Comparison of ENCODE assay signal across 10 cellular contexts in genomic region chr9:89444212-89444611, GRCh38. TPM values are rescaled to one million over a fixed set of nuclear protein-coding genes. Genes with fewer than 3 reads are reported as not detected.
DNase-seq lines count a peak whose midpoint lies in the region; ATAC-seq, FAIRE-seq and TF ChIP-seq lines count a peak whose summit lies in the region.
"Had no signal": no experiment of that assay in that cellular context is flagged by ENCODE, and none has a peak within 500 bp of the region (broad histone marks: within the 10 kb centered on the region; RNA-seq: fewer than 3 reads in every experiment).

No MANE protein-coding gene starts in this region.

- H3K27me3 Mint-ChIP-seq in CD8-positive, alpha-beta T cell (ENCODE audit: low read depth), result no peaks in the 10 kb centered on the region
- H3K27me3 Mint-ChIP-seq in activated CD4-positive, alpha-beta memory T cell treated with anti-CD3 and anti-CD28 coated beads for 36 hours, result no peaks in the 10 kb centered on the region

- H3K27me3 ChIP-seq in CD8-positive, alpha-beta T cell (ENCODE audit: insufficient read depth, low read length), result no peaks in the 10 kb centered on the region
- no peaks in the 10 kb centered on the region for H3K27me3 ChIP-seq in right lobe of liver

- H3K9me3 ChIP-seq in CD8-positive, alpha-beta T cell (ENCODE audit: low read length), result no peaks in the 10 kb centered on the region
- no peaks in the 10 kb centered on the region for H3K9me3 ChIP-seq in right lobe of liver
- H3K9me3 ChIP-seq: SK-N-SH had no signal

- peaks cover 94% of the 10 kb centered on the region for H3K4me1 Mint-ChIP-seq in CD8-positive, alpha-beta T cell (ENCODE audit: low read depth)
- H3K4me1 Mint-ChIP-seq in activated CD4-positive, alpha-beta memory T cell treated with anti-CD3 and anti-CD28 coated beads for 36 hours (ENCODE audit: low read depth), result peaks cover 95% of the 10 kb centered on the region

- no peak for FAIRE-seq in D721Med (lab: Jason Lieb, UNC)

- 62% methylated on average over 6 of the region's 8 CpGs for WGBS in right lobe of liver (ENCODE audit: insufficient coverage, low coverage, low lambda C conversion rate, missing lambda C conversion rate)

- H3K4me3 ChIP-seq in CD8-positive, alpha-beta T cell (ENCODE audit: low read depth, low read length), result no peak overlapping the region
- H3K4me3 ChIP-seq in right lobe of liver, result no peak overlapping the region

- H3K36me3 Mint-ChIP-seq in CD8-positive, alpha-beta T cell, result peaks cover 84% of the 10 kb centered on the region
- H3K36me3 Mint-ChIP-seq in activated CD4-positive, alpha-beta memory T cell treated with anti-CD3 and anti-CD28 coated beads for 36 hours, result peaks cover 25% of the 10 kb centered on the region

- H3K4me3 Mint-ChIP-seq in CD8-positive, alpha-beta T cell, result peak overlapping the region; percentile 40
- no peak overlapping the region for H3K4me3 Mint-ChIP-seq in activated CD4-positive, alpha-beta memory T cell treated with anti-CD3 and anti-CD28 coated beads for 36 hours

- intact Hi-C loops in CD8-positive, alpha-beta T cell (cut with DNase I, micrococcal nuclease), result loop anchor here in 1 of 2 experiments (1.0 to 5.0 kb wide), 3 partner anchors 13 to 37 kb away; no protein-coding TSS in a partner anchor
- intact Hi-C loops in activated CD4-positive, alpha-beta memory T cell treated with anti-CD3 and anti-CD28 coated beads for 36 hours (cut with micrococcal nuclease), result no loop called here
- intact Hi-C loops in right lobe of liver (cut with DNase I), result no loop called here

- POLR2A ChIA-PET in CD8-positive, alpha-beta T cell (lab: Charles Lee), result interaction anchor here (0.7 to 3.2 kb wide), 14 partner anchors 9 to 89 kb away, joined by 3 to 21 read pairs (median 5); no protein-coding TSS in a partner anchor
- POLR2A ChIA-PET in activated CD4-positive, alpha-beta memory T cell treated with anti-CD3 and anti-CD28 coated beads for 36 hours (lab: Charles Lee), result interaction anchor here (2.4 kb wide), 1 partner anchor 17 kb away, joined by 9 read pairs; no protein-coding TSS in a partner anchor

- TF ChIP-seq CTCF in CD8-positive, alpha-beta T cell (IDR thresholded peaks at IDR 0.05), result no peak
- TF ChIP-seq CTCF in right lobe of liver (IDR thresholded peaks at IDR 0.05) (no peak), D721Med (IDR thresholded peaks at IDR 0.05; ENCODE audit: insufficient read depth, missing control alignments) (no peak)

- TF ChIP-seq POLR2A in right lobe of liver (IDR thresholded peaks at IDR 0.05), result no peak

- DNase-seq in CD8-positive, alpha-beta T cell, result peak; percentile 48 to 89 (median 72)
- peak; percentile 72 for DNase-seq in activated CD4-positive, alpha-beta memory T cell treated with anti-CD3 and anti-CD28 coated beads for 36 hours
- DNase-seq in central memory CD4-positive, alpha-beta T cell, result peak; percentile 76
- peak; percentile 53 for DNase-seq in retina
- DNase-seq in mucosa of gallbladder (ENCODE audit: low spot score), result no peak
- no peak for DNase-seq in right lobe of liver
- no peak for DNase-seq in D721Med (ENCODE audit: insufficient read length, low spot score)
- DNase-seq: SK-N-SH had no signal

- H3K36me3 ChIP-seq in CD8-positive, alpha-beta T cell (ENCODE audit: insufficient read depth, low read length), result peaks cover 27% of the 10 kb centered on the region
- H3K36me3 ChIP-seq in right lobe of liver, result no peaks in the 10 kb centered on the region

- H3K27ac ChIP-seq in CD8-positive, alpha-beta T cell (ENCODE audit: low read depth, low read length), result peak overlapping the region; percentile 50
- H3K27ac ChIP-seq in right lobe of liver, result no peak overlapping the region
- H3K27ac ChIP-seq: HL-60 had no signal

- peaks cover 99% of the 10 kb centered on the region for H3K4me1 ChIP-seq in CD8-positive, alpha-beta T cell (ENCODE audit: insufficient read depth, low read length)
- no peaks in the 10 kb centered on the region for H3K4me1 ChIP-seq in right lobe of liver

- CTCF ChIA-PET in CD8-positive, alpha-beta T cell (lab: Charles Lee), result interaction anchor here (1.2 to 7.5 kb wide), 5 partner anchors 15 to 104 kb away, joined by 3 to 47 read pairs (median 6); no protein-coding TSS in a partner anchor
- CTCF ChIA-PET in activated CD4-positive, alpha-beta memory T cell treated with anti-CD3 and anti-CD28 coated beads for 36 hours (lab: Charles Lee), result interaction anchor here (1.3 to 3.5 kb wide), 3 partner anchors 15 to 79 kb away, joined by 3 to 12 read pairs (median 7); no protein-coding TSS in a partner anchor

- H3K27ac Mint-ChIP-seq in CD8-positive, alpha-beta T cell, result peak overlapping the region; percentile 97
- H3K27ac Mint-ChIP-seq in activated CD4-positive, alpha-beta memory T cell treated with anti-CD3 and anti-CD28 coated beads for 36 hours, result peak overlapping the region; percentile 86

- peak; percentile 87 for ATAC-seq in CD8-positive, alpha-beta T cell
- ATAC-seq in HG02678 (IDR thresholded peaks at IDR 0.05; ENCODE audit: unreplicated experiment) (no peak), right lobe of liver (no peak)

- H3K9me3 Mint-ChIP-seq in CD8-positive, alpha-beta T cell, result no peaks in the 10 kb centered on the region
- H3K9me3 Mint-ChIP-seq in activated CD4-positive, alpha-beta memory T cell treated with anti-CD3 and anti-CD28 coated beads for 36 hours, result no peaks in the 10 kb centered on the region

RNA-seq across cellular contexts. Expression of gene SEMA4D, which starts 53.7 kb away (rescaled TPM):
- 100 to 1,000 TPM; 286 to 305 TPM for total RNA-seq in CD8-positive, alpha-beta T cell
- 100 to 1,000 TPM; 159 to 161 TPM for total RNA-seq in activated CD4-positive, alpha-beta memory T cell treated with anti-CD3 and anti-CD28 coated beads for 36 hours
- total RNA-seq in mucosa of gallbladder, result 66.2 TPM
- total RNA-seq in right lobe of liver, result 1 to 10 TPM; 2.0 to 7.5 (median 3.5) TPM

Comparison
In these comparisons a context has a peak if more than half of its experiments do, and no peak if none do; other contexts are left out.
1. DNase-seq: peak in CD8-positive, alpha-beta T cell (7 of 7), activated CD4-positive, alpha-beta memory T cell treated with anti-CD3 and anti-CD28 coated beads for 36 hours (single experiment), central memory CD4-positive, alpha-beta T cell (single experiment) and retina (single experiment); none in mucosa of gallbladder (single experiment), right lobe of liver (0 of 3) and D721Med (single experiment).